28 cellular contexts compared by ENCODE assay signal in genomic region chr6:44228031-44228430, GRCh38. TPM values are rescaled to one million over a fixed set of nuclear protein-coding genes. Genes with fewer than 3 reads are reported as not detected.
A peak's percentile ranks its signal among the peaks of the same experiment; 100 is the strongest.
DNase-seq lines count a peak whose midpoint lies in the region; ATAC-seq, FAIRE-seq and TF ChIP-seq lines count a peak whose summit lies in the region.
"Had no signal": no experiment of that assay in that cellular context is flagged by ENCODE, and none has a peak within 500 bp of the region (broad histone marks: within the 10 kb centered on the region; RNA-seq: fewer than 3 reads in every experiment).

No MANE protein-coding gene starts in this region.

- no TSS peak for BruUV-seq in Caco-2 (replicated peaks; lab: Mats Ljungman, UMichigan)
- BruUV-seq in HepG2 (replicated peaks; lab: Mats Ljungman, UMichigan): no TSS peak

- H3K79me2 ChIP-seq in HepG2 (ENCODE audit: insufficient read depth, low read length): peaks cover 17% of the 10 kb centered on the region

- H3K27me3 Mint-ChIP-seq in Caco-2 (ENCODE audit: insufficient read depth, unreplicated experiment): no peaks in the 10 kb centered on the region
- H3K27me3 Mint-ChIP-seq: activated B cell treated with CpG ODN at 0.5 μM for 24 hours; activated CD4-positive, alpha-beta memory T cell treated with anti-CD3 and anti-CD28 coated beads for 36 hours; memory B cell; naive thymus-derived CD8-positive, alpha-beta T cell; stimulated activated memory B cell treated with anti-CD40 and anti-IgM and Interleukin-4, amounts not matched to agents 10 μg/mL and 1 μg/mL and 100 μg/mL, for 72 hours had no signal

- H3K9ac ChIP-seq in SK-N-MC (ENCODE audit: insufficient read length) (no peak overlapping the region), HepG2 (ENCODE audit: insufficient read depth, low read depth, low read length) (no peak overlapping the region)

- 93% methylated on average over 6 of the region's 6 CpGs for WGBS in HepG2 (ENCODE audit: low lambda C conversion rate)
- WGBS in sigmoid colon, 2 donors: 82 to 95% methylated on average over 6 of the region's 6 CpGs
- 95% methylated on average over 6 of the region's 6 CpGs; no CpG with 5 or more reads in 1 of the 2 donors for WGBS in esophagus squamous epithelium, 2 donors

- intact Hi-C loops in Caco-2 (cut with micrococcal nuclease; ENCODE audit: unreplicated experiment): no loop called here
- intact Hi-C loops in HepG2 (cut with micrococcal nuclease; ENCODE audit: unreplicated experiment): no loop called here
- intact Hi-C loops in sigmoid colon (cut with DNase I): no loop called here
- intact Hi-C loops in esophagus squamous epithelium (cut with DNase I): no loop called here

- H3K4me2 ChIP-seq in HepG2 (ENCODE audit: low read depth, low read length): no peak overlapping the region

- H4K20me1 ChIP-seq in HepG2 (ENCODE audit: insufficient read depth, low read length): no peaks in the 10 kb centered on the region

- H3K36me3 ChIP-seq in Caco-2 (ENCODE audit: control insufficient read depth, insufficient read depth, low read length) (no peaks in the 10 kb centered on the region), SK-N-MC (ENCODE audit: insufficient read depth, low read length) (peaks cover 47% of the 10 kb centered on the region), HepG2 (replicated peaks in 1 of 2; ENCODE audit: control insufficient read depth in 1 of 2, insufficient read depth in 2 of 2, low read length in 2 of 2) (peaks cover 11 to 19% of the 10 kb centered on the region in 2 experiments), sigmoid colon (peaks cover 24 to 40% (median 34%) of the 10 kb centered on the region in 4 donors), esophagus squamous epithelium (peaks cover 3 to 41% (median 8%) of the 10 kb centered on the region in 3 donors)

- CTCF ChIA-PET in Caco-2 (lab: Charles Lee) (no interaction called here), HepG2 (lab: Yijun Ruan, JAX; ENCODE audit: low intra/inter-chr PET ratio, low total read pairs) (no interaction called here)

- no peak for ATAC-seq in HepG2
- ATAC-seq: naive thymus-derived CD8-positive, alpha-beta T cell; stimulated activated memory B cell treated with anti-CD40 and anti-IgM and Interleukin-4, amounts not matched to agents 10 μg/mL and 1 μg/mL and 100 μg/mL, for 72 hours had no signal

- TF ChIP-seq EP300 in HepG2 (IDR thresholded peaks at IDR 0.05; ENCODE audit: low read depth in 2 of 2, low read length in 2 of 2): no peak
- no peak for TF ChIP-seq EP300 in HepG2 (CRISPR knock-in tag; IDR thresholded peaks at IDR 0.05; ENCODE audit: borderline replicate concordance)
- no peak for TF ChIP-seq EP300 in sigmoid colon (IDR thresholded peaks at IDR 0.05)

- TF ChIP-seq CTCF in Caco-2 (IDR thresholded peaks at IDR 0.05; ENCODE audit: insufficient read depth in 1 of 2, low read depth in 1 of 2, low read length in 1 of 2, severe bottlenecking in 1 of 2, unreplicated experiment in 1 of 2) (no peak), HepG2 (CRISPR knock-in tag; IDR thresholded peaks at IDR 0.05) (no peak), sigmoid colon (IDR thresholded peaks at IDR 0.05) (no peak), esophagus squamous epithelium (IDR thresholded peaks at IDR 0.05) (no peak)

- no peaks in the 10 kb centered on the region for H3K9me3 ChIP-seq in Caco-2
- no peaks in the 10 kb centered on the region for H3K9me3 ChIP-seq in SK-N-MC (ENCODE audit: low read depth, low read length)
- no peaks in the 10 kb centered on the region for H3K9me3 ChIP-seq in HepG2 (ENCODE audit: low read length)
- no peaks in the 10 kb centered on the region for H3K9me3 ChIP-seq in sigmoid colon
- no peaks in the 10 kb centered on the region for H3K9me3 ChIP-seq in esophagus squamous epithelium

- FAIRE-seq in HepG2 (lab: Jason Lieb, UNC): no peak

- H3K4me3 ChIP-seq in Caco-2 (ENCODE audit: low read depth, low read length) (no peak overlapping the region), SK-N-MC (no peak overlapping the region), HepG2 (replicated peaks in 1 of 3; ENCODE audit: insufficient read depth in 1 of 3, low read depth in 2 of 3, low read length in 3 of 3) (no peak overlapping the region), sigmoid colon (peak overlapping the region in 2 of 4 donors; percentile 39), esophagus squamous epithelium (no peak overlapping the region)
- H3K4me3 ChIP-seq: SJSA1 had no signal

- H3K4me1 Mint-ChIP-seq in Caco-2 (ENCODE audit: low read depth, unreplicated experiment): peaks cover 2% of the 10 kb centered on the region

- H3K4me1 ChIP-seq in Caco-2 (peaks cover 33% of the 10 kb centered on the region), HepG2 (ENCODE audit: insufficient read depth, low read length) (peaks cover 50% of the 10 kb centered on the region), sigmoid colon (peaks cover 0 to 95% (median 92%) of the 10 kb centered on the region in 4 donors), esophagus squamous epithelium (peaks cover 24 to 54% (median 44%) of the 10 kb centered on the region in 3 donors)

- in situ Hi-C loops in HepG2 (cut with HindIII; ENCODE audit: extremely low pct_ligation_motif_present, low pct_unique_long_range_greater_than_20kb): no loop called here

- DNase-seq in Caco-2 (no peak), SK-N-MC (ENCODE audit: low read depth, low spot score) (no peak), HepG2 (ENCODE audit: low spot score) (no peak), sigmoid colon (no peak), NCI-H446 (lab: John Stamatoyannopoulos, UW) (no peak), esophagus squamous epithelium (lab: John Stamatoyannopoulos, UW) (no peak), NCI-H526 (lab: John Stamatoyannopoulos, UW) (no peak), putamen (ENCODE audit: low spot score) (no peak)
- DNase-seq: activated B cell treated with CpG ODN at 0.5 μM for 24 hours; activated CD4-positive, alpha-beta memory T cell treated with anti-CD3 and anti-CD28 coated beads for 36 hours; activated naive CD4-positive, alpha-beta T cell treated with Interleukin-2 at 50 U/mL for 16 hours; activated T-cell treated with anti-CD3 and anti-CD28 coated beads, Interleukin-2, amount 50 U/mL, for 1 hour; C1 segment of cervical spinal cord; HCEC 1CT; hypothalamus; IMR-90; islet precursor cell; naive thymus-derived CD8-positive, alpha-beta T cell; NCI-H1436; NCI-H748 treated with DMSO at 0.1 percent for 48 hours; retina had no signal

- H3K4me3 Mint-ChIP-seq in Caco-2 (ENCODE audit: unreplicated experiment): no peak overlapping the region
- H3K4me3 Mint-ChIP-seq: activated B cell treated with CpG ODN at 0.5 μM for 24 hours; activated CD4-positive, alpha-beta memory T cell treated with anti-CD3 and anti-CD28 coated beads for 36 hours; memory B cell; naive thymus-derived CD8-positive, alpha-beta T cell; stimulated activated memory B cell treated with anti-CD40 and anti-IgM and Interleukin-4, amounts not matched to agents 10 μg/mL and 1 μg/mL and 100 μg/mL, for 72 hours had no signal

- peaks cover 11% of the 10 kb centered on the region for H3K36me3 Mint-ChIP-seq in Caco-2 (ENCODE audit: insufficient read depth, unreplicated experiment)
- H3K36me3 Mint-ChIP-seq: memory B cell; naive thymus-derived CD8-positive, alpha-beta T cell had no signal

- H2AFZ ChIP-seq in HepG2 (ENCODE audit: low read length): no peak overlapping the region

- H3K27ac ChIP-seq in SK-N-MC: 0 out of 2 replicates have a peak overlapping the region, but pooled peaks have one; percentile 7
- peak overlapping the region; percentile 36 for H3K27ac ChIP-seq in HepG2 (ENCODE audit: extremely low read length, insufficient read depth, low read length)
- peak overlapping the region; percentile 94 to 98 (median 97) for H3K27ac ChIP-seq in sigmoid colon
- peak overlapping the region in 1 of 4 donors; percentile 62 for H3K27ac ChIP-seq in esophagus squamous epithelium
- H3K27ac ChIP-seq: SJSA1 had no signal

- TF ChIP-seq POLR2A in HepG2 (IDR thresholded peaks at IDR 0.05; ENCODE audit: insufficient read depth in 1 of 2, low read depth in 2 of 2, low read length in 2 of 2) (no peak; a peak in 1 of 4 replicates), sigmoid colon (IDR thresholded peaks at IDR 0.05) (no peak), esophagus squamous epithelium (IDR thresholded peaks at IDR 0.05) (no peak)

- H3K9me3 Mint-ChIP-seq in Caco-2 (ENCODE audit: unreplicated experiment): no peaks in the 10 kb centered on the region
- H3K9me3 Mint-ChIP-seq: activated B cell treated with CpG ODN at 0.5 μM for 24 hours; activated CD4-positive, alpha-beta memory T cell treated with anti-CD3 and anti-CD28 coated beads for 36 hours; memory B cell; naive thymus-derived CD8-positive, alpha-beta T cell; stimulated activated memory B cell treated with anti-CD40 and anti-IgM and Interleukin-4, amounts not matched to agents 10 μg/mL and 1 μg/mL and 100 μg/mL, for 72 hours had no signal

- H3K27me3 ChIP-seq in Caco-2 (replicated peaks; ENCODE audit: control insufficient read depth, insufficient read depth, low read length) (no peaks in the 10 kb centered on the region), HepG2 (ENCODE audit: control insufficient read depth in 1 of 2, insufficient read depth in 2 of 2, low read length in 2 of 2) (0 out of 5 replicates have a peak, but pooled peaks cover 0 to 1% of the 10 kb centered on the region in 2 experiments), sigmoid colon (no peaks in the 10 kb centered on the region), esophagus squamous epithelium (no peaks in the 10 kb centered on the region)
- H3K27me3 ChIP-seq: SJSA1 had no signal

- no peak for TF ChIP-seq RAD21 in HepG2 (CRISPR knock-in tag; IDR thresholded peaks at IDR 0.05)

- H3K27ac Mint-ChIP-seq in Caco-2 (ENCODE audit: unreplicated experiment): peak overlapping the region; percentile 79
- H3K27ac Mint-ChIP-seq: activated B cell treated with CpG ODN at 0.5 μM for 24 hours; activated CD4-positive, alpha-beta memory T cell treated with anti-CD3 and anti-CD28 coated beads for 36 hours; memory B cell; stimulated activated memory B cell treated with anti-CD40 and anti-IgM and Interleukin-4, amounts not matched to agents 10 μg/mL and 1 μg/mL and 100 μg/mL, for 72 hours had no signal

- POLR2A ChIA-PET in Caco-2 (lab: Charles Lee) (no interaction called here), HepG2 (lab: Yijun Ruan, JAX) (interaction anchor here (1.5 kb wide), 1 partner anchor 19 kb away, joined by 5 read pairs; the partner anchor contains the start of gene HSP90AB1)

RNA-seq across cellular contexts. Expression of gene SLC29A1, which starts 4.6 kb away (rescaled TPM):
- total RNA-seq in Caco-2 (2022) (80.7 and 81.3 TPM in 2 replicates), HepG2 (2016; rRNA removed; fragmentation: Illumina TruSeq; extraction: Trizol) (23.1 and 43.2 TPM in 2 replicates), sigmoid colon (100 to 1,000 TPM; 147 to 195 (median 180) TPM), esophagus squamous epithelium (10 to 100 TPM; 12.7 to 24.8 (median 22.3) TPM)
- total RNA-seq in HepG2 (2016; cell fraction: cytosol; rRNA removed; fragmentation: Illumina TruSeq; extraction: Trizol; ENCODE audit: low read depth): 19.7 and 24.6 TPM in 2 replicates
- total RNA-seq in HepG2 (2016; cell fraction: insoluble cytoplasmic fraction; rRNA removed; fragmentation: Illumina TruSeq; extraction: Trizol): 22.9 and 41.9 TPM in 2 replicates
- total RNA-seq in HepG2 (2016; cell fraction: membrane; rRNA removed; fragmentation: Illumina TruSeq; extraction: Trizol): 37.5 and 40.9 TPM in 2 replicates
- 42.6 and 53.1 TPM in 2 replicates for total RNA-seq in HepG2 (2016; cell fraction: nucleus; rRNA removed; fragmentation: Illumina TruSeq; extraction: Trizol)
- polyA plus RNA-seq in HepG2 (2011; rRNA removed) (95.5 and 106 TPM in 2 replicates), sigmoid colon (10 to 100 TPM in 2 of 3 donors, 1 to 10 TPM in 1; 4.2 to 24.8 (median 10.8) TPM)
- 92.8 and 113 TPM in 2 replicates for polyA plus RNA-seq in HepG2 (2011; cell fraction: cytosol; rRNA removed)
- 132 and 138 TPM in 2 replicates for polyA plus RNA-seq in HepG2 (2011; cell fraction: nucleus; rRNA removed)
- 38.8 and 43.9 TPM in 2 replicates for polyA plus RNA-seq in HepG2 (2012)
- 32.1 and 36.6 TPM in 2 replicates for polyA plus RNA-seq in HepG2 (2016; cell fraction: cytosol; fragmentation: Illumina TruSeq; extraction: Trizol; ENCODE audit: low read depth)
- 35.2 and 35.6 TPM in 2 replicates for polyA plus RNA-seq in HepG2 (2016; cell fraction: insoluble cytoplasmic fraction; fragmentation: Illumina TruSeq; extraction: Trizol; ENCODE audit: low read depth)
- polyA plus RNA-seq in HepG2 (2016; cell fraction: membrane; fragmentation: Illumina TruSeq; extraction: Trizol; ENCODE audit: low read depth): 48.6 and 49.6 TPM in 2 replicates
- polyA plus RNA-seq in HepG2 (2016; cell fraction: nucleus; fragmentation: Illumina TruSeq; extraction: Trizol; ENCODE audit: insufficient read depth, low read depth): 82.7 and 90.9 TPM in 2 replicates
- 236 and 248 TPM in 2 replicates for polyA minus RNA-seq in HepG2 (2011; rRNA and poly(A)+ RNA removed; ENCODE audit: low replicate concordance)
- 35.4 and 40.0 TPM in 2 replicates for polyA minus RNA-seq in HepG2 (2011; cell fraction: cytosol; rRNA and poly(A)+ RNA removed)
- 37.0 and 39.3 TPM in 2 replicates for polyA minus RNA-seq in HepG2 (2011; cell fraction: nucleus; rRNA and poly(A)+ RNA removed)

RNA-seq across cellular contexts. Expression of gene MYMX, which starts 11.3 kb away (rescaled TPM):
- total RNA-seq in Caco-2 (2022): not detected in 2 replicates
- total RNA-seq in HepG2 (2016; rRNA removed; fragmentation: Illumina TruSeq; extraction: Trizol): not detected in 2 replicates
- not detected in 2 replicates for total RNA-seq in HepG2 (2016; cell fraction: cytosol; rRNA removed; fragmentation: Illumina TruSeq; extraction: Trizol; ENCODE audit: low read depth)
- not detected in 2 replicates for total RNA-seq in HepG2 (2016; cell fraction: insoluble cytoplasmic fraction; rRNA removed; fragmentation: Illumina TruSeq; extraction: Trizol)
- total RNA-seq in HepG2 (2016; cell fraction: membrane; rRNA removed; fragmentation: Illumina TruSeq; extraction: Trizol): not detected in 2 replicates
- not detected in 2 replicates for total RNA-seq in HepG2 (2016; cell fraction: nucleus; rRNA removed; fragmentation: Illumina TruSeq; extraction: Trizol)
- 0.14 TPM in 1 of 2 replicates, not detected in the other for polyA plus RNA-seq in HepG2 (2011; rRNA removed)
- polyA plus RNA-seq in HepG2 (2011; cell fraction: cytosol; rRNA removed): 0.09 TPM in 1 of 2 replicates, not detected in the other
- 0.24 TPM in 1 of 2 replicates, not detected in the other for polyA plus RNA-seq in HepG2 (2011; cell fraction: nucleus; rRNA removed)
- polyA plus RNA-seq in HepG2 (2012): not detected in 2 replicates
- not detected in 2 replicates for polyA plus RNA-seq in HepG2 (2016; cell fraction: cytosol; fragmentation: Illumina TruSeq; extraction: Trizol; ENCODE audit: low read depth)
- polyA plus RNA-seq in HepG2 (2016; cell fraction: insoluble cytoplasmic fraction; fragmentation: Illumina TruSeq; extraction: Trizol; ENCODE audit: low read depth): not detected in 2 replicates
- polyA plus RNA-seq in HepG2 (2016; cell fraction: membrane; fragmentation: Illumina TruSeq; extraction: Trizol; ENCODE audit: low read depth): not detected in 2 replicates
- polyA plus RNA-seq in HepG2 (2016; cell fraction: nucleus; fragmentation: Illumina TruSeq; extraction: Trizol; ENCODE audit: insufficient read depth, low read depth): not detected in 2 replicates
- not detected in 2 replicates for polyA minus RNA-seq in HepG2 (2011; rRNA and poly(A)+ RNA removed; ENCODE audit: low replicate concordance)
- polyA minus RNA-seq in HepG2 (2011; cell fraction: cytosol; rRNA and poly(A)+ RNA removed): not detected in 2 replicates
- not detected in 2 replicates for polyA minus RNA-seq in HepG2 (2011; cell fraction: nucleus; rRNA and poly(A)+ RNA removed)
- not detected for total RNA-seq in sigmoid colon
- polyA plus RNA-seq in sigmoid colon: under 1 TPM in 1 of 3 donors, not detected in 2; 0.28 TPM
- total RNA-seq in esophagus squamous epithelium: not detected
- total RNA-seq: activated B cell treated with CpG ODN at 0.5 μM for 24 hours; activated CD4-positive, alpha-beta memory T cell treated with anti-CD3 and anti-CD28 coated beads for 36 hours; IMR-90; M059J; naive thymus-derived CD8-positive, alpha-beta T cell; OCI-LY7; T-helper 2 cell treated with Interferon-gamma antibody and Interleukin-4, amounts not matched to agents 100 ng/mL and 5 ng/mL, for 36 hours; urinary bladder had no signal
- polyA plus RNA-seq: IMR-90; naive thymus-derived CD8-positive, alpha-beta T cell had no signal

RNA-seq across cellular contexts. Expression of gene HSP90AB1, which starts 18.9 kb away (rescaled TPM):
- 967 and 1,046 TPM in 2 replicates for total RNA-seq in Caco-2 (2022)
- total RNA-seq in HepG2 (2016; rRNA removed; fragmentation: Illumina TruSeq; extraction: Trizol): 1,472 and 2,212 TPM in 2 replicates
- total RNA-seq in HepG2 (2016; cell fraction: cytosol; rRNA removed; fragmentation: Illumina TruSeq; extraction: Trizol; ENCODE audit: low read depth): 123 and 155 TPM in 2 replicates
- total RNA-seq in HepG2 (2016; cell fraction: insoluble cytoplasmic fraction; rRNA removed; fragmentation: Illumina TruSeq; extraction: Trizol): 1,508 and 1,964 TPM in 2 replicates
- total RNA-seq in HepG2 (2016; cell fraction: membrane; rRNA removed; fragmentation: Illumina TruSeq; extraction: Trizol): 383 and 490 TPM in 2 replicates
- total RNA-seq in HepG2 (2016; cell fraction: nucleus; rRNA removed; fragmentation: Illumina TruSeq; extraction: Trizol): 1,014 and 1,081 TPM in 2 replicates
- 1,076 and 1,325 TPM in 2 replicates for polyA plus RNA-seq in HepG2 (2011; rRNA removed)
- 1,072 and 1,224 TPM in 2 replicates for polyA plus RNA-seq in HepG2 (2011; cell fraction: cytosol; rRNA removed)
- 279 and 406 TPM in 2 replicates for polyA plus RNA-seq in HepG2 (2011; cell fraction: nucleus; rRNA removed)
- polyA plus RNA-seq in HepG2 (2012): 1,683 and 1,883 TPM in 2 replicates
- 155 and 188 TPM in 2 replicates for polyA plus RNA-seq in HepG2 (2016; cell fraction: cytosol; fragmentation: Illumina TruSeq; extraction: Trizol; ENCODE audit: low read depth)
- 2,023 and 2,380 TPM in 2 replicates for polyA plus RNA-seq in HepG2 (2016; cell fraction: insoluble cytoplasmic fraction; fragmentation: Illumina TruSeq; extraction: Trizol; ENCODE audit: low read depth)
- 336 and 456 TPM in 2 replicates for polyA plus RNA-seq in HepG2 (2016; cell fraction: membrane; fragmentation: Illumina TruSeq; extraction: Trizol; ENCODE audit: low read depth)
- 1,245 and 1,272 TPM in 2 replicates for polyA plus RNA-seq in HepG2 (2016; cell fraction: nucleus; fragmentation: Illumina TruSeq; extraction: Trizol; ENCODE audit: insufficient read depth, low read depth)
- polyA minus RNA-seq in HepG2 (2011; rRNA and poly(A)+ RNA removed; ENCODE audit: low replicate concordance): 1,001 and 1,123 TPM in 2 replicates
- 1,091 and 1,101 TPM in 2 replicates for polyA minus RNA-seq in HepG2 (2011; cell fraction: cytosol; rRNA and poly(A)+ RNA removed)
- polyA minus RNA-seq in HepG2 (2011; cell fraction: nucleus; rRNA and poly(A)+ RNA removed): 271 and 440 TPM in 2 replicates
- 100 to 1,000 TPM; 442 to 569 (median 518) TPM for total RNA-seq in sigmoid colon
- polyA plus RNA-seq in sigmoid colon: 100 to 1,000 TPM; 182 to 484 (median 320) TPM
- total RNA-seq in esophagus squamous epithelium: 100 to 1,000 TPM; 433 to 696 (median 601) TPM

RNA-seq across cellular contexts. Expression of gene SLC35B2, which starts 29.3 kb away (rescaled TPM):
- 44.6 and 44.8 TPM in 2 replicates for total RNA-seq in Caco-2 (2022)
- total RNA-seq in HepG2 (2016; rRNA removed; fragmentation: Illumina TruSeq; extraction: Trizol): 34.9 and 61.1 TPM in 2 replicates
- 21.2 and 24.1 TPM in 2 replicates for total RNA-seq in HepG2 (2016; cell fraction: cytosol; rRNA removed; fragmentation: Illumina TruSeq; extraction: Trizol; ENCODE audit: low read depth)
- 35.1 and 62.8 TPM in 2 replicates for total RNA-seq in HepG2 (2016; cell fraction: insoluble cytoplasmic fraction; rRNA removed; fragmentation: Illumina TruSeq; extraction: Trizol)
- 44.9 and 53.8 TPM in 2 replicates for total RNA-seq in HepG2 (2016; cell fraction: membrane; rRNA removed; fragmentation: Illumina TruSeq; extraction: Trizol)
- total RNA-seq in HepG2 (2016; cell fraction: nucleus; rRNA removed; fragmentation: Illumina TruSeq; extraction: Trizol): 56.1 and 63.9 TPM in 2 replicates
- 148 and 168 TPM in 2 replicates for polyA plus RNA-seq in HepG2 (2011; rRNA removed)
- polyA plus RNA-seq in HepG2 (2011; cell fraction: cytosol; rRNA removed): 139 and 176 TPM in 2 replicates
- polyA plus RNA-seq in HepG2 (2011; cell fraction: nucleus; rRNA removed): 99.4 and 112 TPM in 2 replicates
- polyA plus RNA-seq in HepG2 (2012): 54.8 and 61.1 TPM in 2 replicates
- 26.8 and 34.1 TPM in 2 replicates for polyA plus RNA-seq in HepG2 (2016; cell fraction: cytosol; fragmentation: Illumina TruSeq; extraction: Trizol; ENCODE audit: low read depth)
- 41.4 and 43.9 TPM in 2 replicates for polyA plus RNA-seq in HepG2 (2016; cell fraction: insoluble cytoplasmic fraction; fragmentation: Illumina TruSeq; extraction: Trizol; ENCODE audit: low read depth)
- polyA plus RNA-seq in HepG2 (2016; cell fraction: membrane; fragmentation: Illumina TruSeq; extraction: Trizol; ENCODE audit: low read depth): 45.2 and 53.5 TPM in 2 replicates
- 95.9 and 97.5 TPM in 2 replicates for polyA plus RNA-seq in HepG2 (2016; cell fraction: nucleus; fragmentation: Illumina TruSeq; extraction: Trizol; ENCODE audit: insufficient read depth, low read depth)
- polyA minus RNA-seq in HepG2 (2011; rRNA and poly(A)+ RNA removed; ENCODE audit: low replicate concordance): 148 and 221 TPM in 2 replicates
- polyA minus RNA-seq in HepG2 (2011; cell fraction: cytosol; rRNA and poly(A)+ RNA removed): 47.0 and 47.4 TPM in 2 replicates
- polyA minus RNA-seq in HepG2 (2011; cell fraction: nucleus; rRNA and poly(A)+ RNA removed): 26.1 and 26.9 TPM in 2 replicates
- 10 to 100 TPM; 25.3 to 28.8 (median 27.2) TPM for total RNA-seq in sigmoid colon
- 10 to 100 TPM in 1 of 3 donors, 1 to 10 TPM in 2; 7.2 to 36.9 (median 7.9) TPM for polyA plus RNA-seq in sigmoid colon
- total RNA-seq in esophagus squamous epithelium: 10 to 100 TPM in 3 of 4 donors, 1 to 10 TPM in 1; 9.7 to 34.4 (median 21.2) TPM

RNA-seq across cellular contexts. Expression of gene NFKBIE, which starts 37.3 kb away (rescaled TPM):
- total RNA-seq in Caco-2 (2022): 8.4 and 10.1 TPM in 2 replicates
- 14.5 and 15.0 TPM in 2 replicates for total RNA-seq in HepG2 (2016; rRNA removed; fragmentation: Illumina TruSeq; extraction: Trizol)
- 5.3 and 5.4 TPM in 2 replicates for total RNA-seq in HepG2 (2016; cell fraction: cytosol; rRNA removed; fragmentation: Illumina TruSeq; extraction: Trizol; ENCODE audit: low read depth)
- 15.7 and 16.3 TPM in 2 replicates for total RNA-seq in HepG2 (2016; cell fraction: insoluble cytoplasmic fraction; rRNA removed; fragmentation: Illumina TruSeq; extraction: Trizol)
- total RNA-seq in HepG2 (2016; cell fraction: membrane; rRNA removed; fragmentation: Illumina TruSeq; extraction: Trizol): 10.7 and 10.8 TPM in 2 replicates
- total RNA-seq in HepG2 (2016; cell fraction: nucleus; rRNA removed; fragmentation: Illumina TruSeq; extraction: Trizol): 8.5 and 11.8 TPM in 2 replicates
- 6.7 and 8.5 TPM in 2 replicates for polyA plus RNA-seq in HepG2 (2011; rRNA removed)
- polyA plus RNA-seq in HepG2 (2011; cell fraction: cytosol; rRNA removed): 7.7 and 9.3 TPM in 2 replicates
- polyA plus RNA-seq in HepG2 (2011; cell fraction: nucleus; rRNA removed): 11.7 and 15.6 TPM in 2 replicates
- polyA plus RNA-seq in HepG2 (2012): 7.1 TPM in 2 replicates
- polyA plus RNA-seq in HepG2 (2016; cell fraction: cytosol; fragmentation: Illumina TruSeq; extraction: Trizol; ENCODE audit: low read depth): 3.3 and 4.0 TPM in 2 replicates
- polyA plus RNA-seq in HepG2 (2016; cell fraction: insoluble cytoplasmic fraction; fragmentation: Illumina TruSeq; extraction: Trizol; ENCODE audit: low read depth): 14.6 and 14.8 TPM in 2 replicates
- 5.7 and 7.3 TPM in 2 replicates for polyA plus RNA-seq in HepG2 (2016; cell fraction: membrane; fragmentation: Illumina TruSeq; extraction: Trizol; ENCODE audit: low read depth)
- polyA plus RNA-seq in HepG2 (2016; cell fraction: nucleus; fragmentation: Illumina TruSeq; extraction: Trizol; ENCODE audit: insufficient read depth, low read depth): 14.2 and 16.3 TPM in 2 replicates
- 3.3 and 10.9 TPM in 2 replicates for polyA minus RNA-seq in HepG2 (2011; rRNA and poly(A)+ RNA removed; ENCODE audit: low replicate concordance)
- 4.6 and 6.2 TPM in 2 replicates for polyA minus RNA-seq in HepG2 (2011; cell fraction: cytosol; rRNA and poly(A)+ RNA removed)
- polyA minus RNA-seq in HepG2 (2011; cell fraction: nucleus; rRNA and poly(A)+ RNA removed): 4.5 and 8.3 TPM in 2 replicates
- total RNA-seq in sigmoid colon: 10 to 100 TPM in 1 of 4 donors, 1 to 10 TPM in 3; 4.7 to 13.6 (median 8.4) TPM
- 10 to 100 TPM in 2 of 3 donors, 1 to 10 TPM in 1; 8.4 to 16.2 (median 13.4) TPM for polyA plus RNA-seq in sigmoid colon
- total RNA-seq in esophagus squamous epithelium: 10 to 100 TPM in 3 of 4 donors, 1 to 10 TPM in 1; 8.6 to 11.2 (median 10.2) TPM
